31 cellular contexts compared by ENCODE assay signal in genomic region chr1:100969336-100969735, GRCh38.
"Had no signal": no experiment of that assay in that cellular context is flagged by ENCODE, and none has a peak within 500 bp of the region (broad histone marks: within the 10 kb centered on the region; RNA-seq: fewer than 3 reads in every experiment).

No MANE protein-coding gene starts in this region.

- H3K9me3 Mint-ChIP-seq: activated naive CD4-positive, alpha-beta T cell treated with anti-CD3 and anti-CD28 coated beads, Interleukin-2, amount 50 U/mL, for 24 hours; activated naive CD8-positive, alpha-beta T cell treated with anti-CD3 and anti-CD28 coated beads, Interleukin-2, amount 50 U/mL, for 24 hours; activated T-helper 2 cell treated with anti-CD3 and anti-CD28 coated beads, Interferon-gamma antibody, Interleukin-2, Interleukin-4, amounts not matched to agents 10 μg/mL and 5 μg/mL and 100 μg/mL, durations not matched to agents 14 hours and 24 hours and 36 hours; central memory CD8-positive, alpha-beta T cell; nephron progenitor cell; stimulated activated naive B cell treated with anti-CD40 and anti-IgM and Interleukin-4, amounts not matched to agents 10 μg/mL and 1 μg/mL and 100 μg/mL, for 72 hours; T-helper 2 cell treated with Interferon-gamma antibody and Interleukin-4, amounts not matched to agents 5 μg/mL and 100 μg/mL, for 36 hours had no signal

- H3K36me3 ChIP-seq: breast epithelium, prostate gland had no signal

- H3K27ac Mint-ChIP-seq: activated CD4-positive, alpha-beta T cell treated with anti-CD3 and anti-CD28 coated beads for 36 hours; activated CD8-positive, alpha-beta memory T cell treated with anti-CD3 and anti-CD28 coated beads, Interleukin-2, amount 10 ng/mL, durations not matched to agents 7 days and 5 days; activated CD8-positive, alpha-beta T cell treated with anti-CD3 and anti-CD28 coated beads, Interleukin-2, amount 10 ng/mL, durations not matched to agents 7 days and 5 days; activated naive CD4-positive, alpha-beta T cell treated with anti-CD3 and anti-CD28 coated beads, Interleukin-2, amount 50 U/mL, for 24 hours; activated naive CD8-positive, alpha-beta T cell treated with anti-CD3 and anti-CD28 coated beads, Interleukin-2, amount 50 U/mL, for 24 hours; activated T-helper 2 cell treated with anti-CD3 and anti-CD28 coated beads, Interferon-gamma antibody, Interleukin-2, Interleukin-4, amounts not matched to agents 10 μg/mL and 5 μg/mL and 100 μg/mL, durations not matched to agents 14 hours and 24 hours and 36 hours; nephron progenitor cell; stimulated activated naive B cell treated with anti-CD40 and anti-IgM and Interleukin-4, amounts not matched to agents 10 μg/mL and 1 μg/mL and 100 μg/mL, for 72 hours; T-helper 2 cell treated with Interferon-gamma antibody and Interleukin-4, amounts not matched to agents 5 μg/mL and 100 μg/mL, for 36 hours had no signal

- H3K4me1 Mint-ChIP-seq: activated CD8-positive, alpha-beta memory T cell treated with anti-CD3 and anti-CD28 coated beads, Interleukin-2, amount 10 ng/mL, durations not matched to agents 7 days and 5 days; nephron progenitor cell had no signal

- H3K27ac ChIP-seq: breast epithelium, pancreas, prostate gland, stomach, tibial artery, upper lobe of right lung had no signal

- H3K9me3 ChIP-seq: breast epithelium, pancreas, prostate gland, stomach, tibial artery, upper lobe of right lung had no signal

- H3K4me1 ChIP-seq: breast epithelium, pancreas, prostate gland, stomach, upper lobe of right lung had no signal

- DNase-seq: activated CD4-positive, alpha-beta T cell treated with anti-CD3 and anti-CD28 coated beads for 36 hours; activated CD4-positive, CD25-positive, alpha-beta regulatory T cell; activated CD8-positive, alpha-beta memory T cell treated with anti-CD3 and anti-CD28 coated beads, Interleukin-2, amount 10 ng/mL, durations not matched to agents 7 days and 5 days; activated CD8-positive, alpha-beta T cell treated with anti-CD3 and anti-CD28 coated beads, Interleukin-2, amount 10 ng/mL, durations not matched to agents 7 days and 5 days; activated naive CD8-positive, alpha-beta T cell treated with anti-CD3 and anti-CD28 coated beads, Interleukin-2, amount 50 U/mL, for 24 hours; activated T-cell treated with anti-CD3 and anti-CD28 coated beads, Interleukin-2, amount 50 U/mL, for 48 hours; amygdala; effector CD8-positive, alpha-beta T cell; erythroblast; head of caudate nucleus; hippocampal formation; mesendoderm; nephron progenitor cell; nucleus accumbens; pancreas; retina; stimulated activated CD4-positive, alpha-beta T cell treated with anti-CD3 and anti-CD28 coated beads, Interleukin-1b, Interleukin-23, amount 100 ng/mL, for 48 hours; stimulated activated naive B cell treated with anti-CD40 and anti-IgM and Interleukin-4, amounts not matched to agents 10 μg/mL and 1 μg/mL and 100 μg/mL, for 72 hours; stomach; T-helper 1 cell; tibial artery; upper lobe of right lung had no signal

- H3K27me3 Mint-ChIP-seq: activated CD4-positive, alpha-beta T cell treated with anti-CD3 and anti-CD28 coated beads for 36 hours; activated CD8-positive, alpha-beta memory T cell treated with anti-CD3 and anti-CD28 coated beads, Interleukin-2, amount 10 ng/mL, durations not matched to agents 7 days and 5 days; activated naive CD4-positive, alpha-beta T cell treated with anti-CD3 and anti-CD28 coated beads, Interleukin-2, amount 50 U/mL, for 24 hours; activated naive CD8-positive, alpha-beta T cell treated with anti-CD3 and anti-CD28 coated beads, Interleukin-2, amount 50 U/mL, for 24 hours; central memory CD8-positive, alpha-beta T cell; stimulated activated naive B cell treated with anti-CD40 and anti-IgM and Interleukin-4, amounts not matched to agents 10 μg/mL and 1 μg/mL and 100 μg/mL, for 72 hours had no signal

- H3K4me3 Mint-ChIP-seq: activated CD4-positive, alpha-beta T cell treated with anti-CD3 and anti-CD28 coated beads for 36 hours; activated CD8-positive, alpha-beta memory T cell treated with anti-CD3 and anti-CD28 coated beads, Interleukin-2, amount 10 ng/mL, durations not matched to agents 7 days and 5 days; activated CD8-positive, alpha-beta T cell treated with anti-CD3 and anti-CD28 coated beads, Interleukin-2, amount 10 ng/mL, durations not matched to agents 7 days and 5 days; activated naive CD4-positive, alpha-beta T cell treated with anti-CD3 and anti-CD28 coated beads, Interleukin-2, amount 50 U/mL, for 24 hours; activated naive CD8-positive, alpha-beta T cell treated with anti-CD3 and anti-CD28 coated beads, Interleukin-2, amount 50 U/mL, for 24 hours; central memory CD8-positive, alpha-beta T cell; nephron progenitor cell; stimulated activated naive B cell treated with anti-CD40 and anti-IgM and Interleukin-4, amounts not matched to agents 10 μg/mL and 1 μg/mL and 100 μg/mL, for 72 hours; T-helper 2 cell treated with Interferon-gamma antibody and Interleukin-4, amounts not matched to agents 5 μg/mL and 100 μg/mL, for 36 hours had no signal

- H3K4me2 ChIP-seq: smooth muscle cell had no signal

- H3K4me3 ChIP-seq: breast epithelium, lung, pancreas, prostate gland, smooth muscle cell, stomach, tibial artery, upper lobe of right lung had no signal

- ATAC-seq: activated CD4-positive, alpha-beta T cell treated with anti-CD3 and anti-CD28 coated beads for 36 hours; activated CD8-positive, alpha-beta memory T cell treated with anti-CD3 and anti-CD28 coated beads, Interleukin-2, amount 10 ng/mL, durations not matched to agents 7 days and 5 days; activated CD8-positive, alpha-beta T cell treated with anti-CD3 and anti-CD28 coated beads, Interleukin-2, amount 10 ng/mL, durations not matched to agents 7 days and 5 days; activated naive CD8-positive, alpha-beta T cell treated with anti-CD3 and anti-CD28 coated beads, Interleukin-2, amount 50 U/mL, for 24 hours; pancreas; sciatic nerve; stimulated activated naive B cell treated with anti-CD40 and anti-IgM and Interleukin-4, amounts not matched to agents 10 μg/mL and 1 μg/mL and 100 μg/mL, for 72 hours; upper lobe of right lung had no signal

- H3K27me3 ChIP-seq: breast epithelium, pancreas, stomach, tibial artery, upper lobe of right lung had no signal
